8 cellular contexts compared by ENCODE assay signal in genomic region chr11:93089474-93090102, GRCh38.
A peak's percentile ranks its signal among the peaks of the same experiment; 100 is the strongest.
DNase-seq lines count a peak whose midpoint lies in the region; ATAC-seq and TF ChIP-seq lines count a peak whose summit lies in the region.

No MANE protein-coding gene starts in this region.

- H3K79me2 ChIP-seq in Loucy (ENCODE audit: insufficient read depth, low read length), result no peaks in the 10 kb centered on the region

- no peaks in the 10 kb centered on the region for H4K20me1 ChIP-seq in Loucy (ENCODE audit: insufficient read depth, low read length, poor library complexity, severe bottlenecking)

- no peaks in the 10 kb centered on the region for H3K27me3 ChIP-seq in BJ (ENCODE audit: control insufficient read depth, insufficient read depth, low read length)
- no peaks in the 10 kb centered on the region for H3K27me3 ChIP-seq in Loucy (ENCODE audit: insufficient read depth, low read length, poor library complexity, severe bottlenecking)
- H3K27me3 ChIP-seq in WERI-Rb-1 (ENCODE audit: insufficient read depth, low read depth, severe bottlenecking), result no peaks in the 10 kb centered on the region
- H3K27me3 ChIP-seq in iPS DF 6.9 (ENCODE audit: control insufficient read depth, insufficient read depth, low read length), result no peaks in the 10 kb centered on the region
- H3K27me3 ChIP-seq in psoas muscle (ENCODE audit: insufficient read depth in 3 of 3, low read length in 2 of 3), result no peaks in the 10 kb centered on the region

- no peak for DNase-seq in BJ (ENCODE audit: low read depth)
- peak; percentile 13 for DNase-seq in WERI-Rb-1
- peak; percentile 50 for DNase-seq in iPS DF 6.9 (ENCODE audit: low read depth, low spot score)
- DNase-seq in psoas muscle, result no peak
- DNase-seq in stimulated activated CD4-positive, alpha-beta T cell treated with anti-CD3 and anti-CD28 coated beads, Interleukin-1b, Interleukin-23, amount 100 ng/mL, for 48 hours, result no peak

- H3K4me1 ChIP-seq in Loucy (ENCODE audit: insufficient read depth, low read length, poor library complexity, severe bottlenecking) (no peaks in the 10 kb centered on the region), iPS DF 6.9 (ENCODE audit: control insufficient read depth, insufficient read depth, low read length) (peaks cover 5% of the 10 kb centered on the region; the same call in 1 of the 2 replicates), psoas muscle (no peaks in the 10 kb centered on the region)

- ATAC-seq in GM18909 (IDR thresholded peaks at IDR 0.05; ENCODE audit: poor library complexity, unreplicated experiment) (peak; percentile 69), HG02970 (IDR thresholded peaks at IDR 0.05; ENCODE audit: low FRiP score, unreplicated experiment) (no peak), psoas muscle (no peak)

- no peaks in the 10 kb centered on the region for H3K9me3 ChIP-seq in Loucy (ENCODE audit: insufficient read depth, low read depth, low read length)
- no peaks in the 10 kb centered on the region for H3K9me3 ChIP-seq in WERI-Rb-1 (ENCODE audit: severe bottlenecking)
- no peaks in the 10 kb centered on the region for H3K9me3 ChIP-seq in iPS DF 6.9 (ENCODE audit: control insufficient read depth, insufficient read depth, low read length)
- no peaks in the 10 kb centered on the region for H3K9me3 ChIP-seq in psoas muscle

- peak; percentile 76 for TF ChIP-seq CTCF in BJ (IDR thresholded peaks at IDR 0.05; ENCODE audit: insufficient read depth, low read depth, low read length)
- peak; percentile 56 for TF ChIP-seq CTCF in Loucy (conservative IDR thresholded peaks at IDR 0.05; ENCODE audit: low read length)
- TF ChIP-seq CTCF in WERI-Rb-1 (IDR thresholded peaks at IDR 0.05; ENCODE audit: low read depth, low read length), result peak; percentile 71
- TF ChIP-seq CTCF in psoas muscle (IDR thresholded peaks at IDR 0.05), result no peak

- H3K27ac ChIP-seq in WERI-Rb-1, result no peak overlapping the region
- H3K27ac ChIP-seq in iPS DF 6.9 (ENCODE audit: low read length), result no peak overlapping the region
- H3K27ac ChIP-seq in psoas muscle, result no peak overlapping the region

- H3K9ac ChIP-seq in Loucy (ENCODE audit: low read depth, low read length, poor library complexity, severe bottlenecking), result no peak overlapping the region

- H3K4me2 ChIP-seq in Loucy (ENCODE audit: low read depth, low read length, poor library complexity, severe bottlenecking), result no peak overlapping the region

- no peak overlapping the region for H3K4me3 ChIP-seq in BJ (ENCODE audit: low read depth, low read length)
- no peak overlapping the region for H3K4me3 ChIP-seq in Loucy (ENCODE audit: low read length, poor library complexity, severe bottlenecking)
- H3K4me3 ChIP-seq in WERI-Rb-1 (ENCODE audit: low read depth, low read length), result no peak overlapping the region
- no peak overlapping the region for H3K4me3 ChIP-seq in iPS DF 6.9 (ENCODE audit: low read length)
- no peak overlapping the region for H3K4me3 ChIP-seq in psoas muscle

- H3K36me3 ChIP-seq in BJ (ENCODE audit: control insufficient read depth, insufficient read depth, low read length) (no peaks in the 10 kb centered on the region), Loucy (ENCODE audit: insufficient read depth, low read length) (no peaks in the 10 kb centered on the region), WERI-Rb-1 (no peaks in the 10 kb centered on the region), iPS DF 6.9 (ENCODE audit: control insufficient read depth, insufficient read depth, low read length) (no peaks in the 10 kb centered on the region), psoas muscle (ENCODE audit: insufficient read depth in 1 of 2, low read depth in 1 of 2) (no peaks in the 10 kb centered on the region)

- CTCF ChIA-PET in BJ (lab: Yijun Ruan, JAX), result interaction anchor here (0.6 to 2.4 kb wide), 13 partner anchors 10 to 927 kb away, joined by 3 to 7 read pairs (median 3); no protein-coding TSS in a partner anchor

- H3F3A ChIP-seq in Loucy (ENCODE audit: low read depth), result no peaks in the 10 kb centered on the region

- no peak overlapping the region for H2AFZ ChIP-seq in Loucy (ENCODE audit: low read length)

- no CpG with 5 or more reads among the region's 5 CpGs for WGBS in iPS DF 6.9 (ENCODE audit: insufficient coverage, insufficient read length)
- 59 to 68% (median 63%) methylated on average over 5 of the region's 5 CpGs for WGBS in psoas muscle, 3 donors

- no peaks in the 10 kb centered on the region for H3K9me2 ChIP-seq in Loucy (replicated peaks; ENCODE audit: low read depth, low read length)

- POLR2A ChIA-PET in BJ (lab: Charles Lee), result no interaction called here

- intact Hi-C loops in psoas muscle (cut with DNase I), result no loop called here

Comparison
In these comparisons a context has a peak if more than half of its experiments do, and no peak if none do; other contexts are left out.
1. DNase-seq: peak in WERI-Rb-1 (single experiment) and iPS DF 6.9 (single experiment); none in BJ (single experiment), psoas muscle (0 of 2) and stimulated activated CD4-positive, alpha-beta T cell treated with anti-CD3 and anti-CD28 coated beads, Interleukin-1b, Interleukin-23, amount 100 ng/mL, for 48 hours (single experiment).